In genomic region chr20:33370296-33370695, GRCh38 we compare ENCODE assay signal across 11 cellular contexts. TPM values are rescaled to one million over a fixed set of nuclear protein-coding genes. Genes with fewer than 3 reads are reported as not detected.
A peak's percentile ranks its signal among the peaks of the same experiment; 100 is the strongest.
DNase-seq lines count a peak whose midpoint lies in the region; ATAC-seq lines count a peak whose summit lies in the region.
"Had no signal": no experiment of that assay in that cellular context is flagged by ENCODE, and none has a peak within 500 bp of the region (broad histone marks: within the 10 kb centered on the region; RNA-seq: fewer than 3 reads in every experiment).

No MANE protein-coding gene starts in this region.

- DNase-seq in Daoy (ENCODE audit: low read depth) (peak; percentile 33), T-helper 2 cell (peak in 3 of 5 experiments; percentile 22 to 96 (median 78)), amniotic epithelial cell (ENCODE audit: low read depth) (peak; percentile 62), OCI-M2 (lab: John Stamatoyannopoulos, UW; ENCODE audit: unreplicated experiment) (no peak), GM03348 (ENCODE audit: low spot score) (no peak), NCI-H524 (lab: John Stamatoyannopoulos, UW) (no peak)
- DNase-seq in stimulated activated CD4-positive, alpha-beta T cell treated with anti-CD3 and anti-CD28 coated beads, Interleukin-4, amount 100 ng/mL, for 4 hours: peak; percentile 6 to 54
- DNase-seq: GDM1, NCI-H226 had no signal

- no peak for ATAC-seq in HG02981 (IDR thresholded peaks at IDR 0.05; ENCODE audit: unreplicated experiment)
- ATAC-seq: HCT116 had no signal

RNA-seq across cellular contexts. Expression of gene CDK5RAP1, which starts 31.0 kb away (rescaled TPM):
- total RNA-seq in Daoy (2014; rRNA removed; shearing (Covaris generic)): 31.9 and 50.5 TPM in 2 replicates

Comparison
In these comparisons a context has a peak if more than half of its experiments do, and no peak if none do; other contexts are left out.
1. DNase-seq: peak in Daoy (single experiment), T-helper 2 cell (3 of 5), amniotic epithelial cell (single experiment) and stimulated activated CD4-positive, alpha-beta T cell treated with anti-CD3 and anti-CD28 coated beads, Interleukin-4, amount 100 ng/mL, for 4 hours (2 of 2); none in OCI-M2 (single experiment), GM03348 (single experiment) and NCI-H524 (0 of 2).